14 cellular contexts compared by ENCODE assay signal in the genomic region with DNA sequence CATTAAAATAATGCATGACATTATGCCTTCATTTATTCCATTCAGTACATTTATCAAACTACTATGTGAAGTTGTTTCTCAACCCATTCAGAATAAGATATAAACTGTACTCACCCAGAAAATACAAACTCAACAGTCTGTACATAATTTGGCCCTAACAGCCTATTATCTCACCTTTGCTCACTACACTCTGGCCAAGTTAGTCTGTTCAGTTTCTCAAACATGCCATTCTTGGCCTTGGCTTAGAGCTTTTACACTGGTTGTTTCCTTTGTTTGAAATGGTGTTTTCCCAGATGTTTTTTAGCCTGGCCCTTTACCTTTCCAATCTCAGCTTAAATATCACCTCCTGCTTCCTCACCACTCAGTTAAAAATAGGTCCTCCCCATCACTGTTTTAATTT. TPM values are rescaled to one million over a fixed set of nuclear protein-coding genes. Genes with fewer than 3 reads are reported as not detected.
A peak's percentile ranks its signal among the peaks of the same experiment; 100 is the strongest.
DNase-seq lines count a peak whose midpoint lies in the region; ATAC-seq lines count a peak whose summit lies in the region.
"Had no signal": no experiment of that assay in that cellular context is flagged by ENCODE, and none has a peak within 500 bp of the region (broad histone marks: within the 10 kb centered on the region; RNA-seq: fewer than 3 reads in every experiment).

No MANE protein-coding gene starts in this region.

- peak overlapping the region; percentile 21 to 27 for H3K4me3 Mint-ChIP-seq in activated T-cell treated with anti-CD3 and anti-CD28 coated beads, Interleukin-2, amount 50 U/mL, for 72 hours
- H3K4me3 Mint-ChIP-seq in T-cell = peak overlapping the region; percentile 41 to 75 (median 49)
- peak overlapping the region; percentile 66 to 77 for H3K4me3 Mint-ChIP-seq in effector memory CD8-positive, alpha-beta T cell
- H3K4me3 Mint-ChIP-seq in stimulated activated naive CD8-positive, alpha-beta T cell treated with anti-CD3 and anti-CD28 coated beads, Interleukin-15, amount 100 ng/mL, for 72 hours = peak overlapping the region; percentile 17 to 43
- H3K4me3 Mint-ChIP-seq: brain, WTC11 had no signal

- peak overlapping the region; percentile 88 for H3K27ac Mint-ChIP-seq in activated T-cell treated with anti-CD3 and anti-CD28 coated beads, Interleukin-2, amount 50 U/mL, for 72 hours
- H3K27ac Mint-ChIP-seq in T-cell = peak overlapping the region; percentile 54 to 93
- H3K27ac Mint-ChIP-seq in effector memory CD8-positive, alpha-beta T cell = peak overlapping the region; percentile 93 to 98
- H3K27ac Mint-ChIP-seq in stimulated activated naive CD8-positive, alpha-beta T cell treated with anti-CD3 and anti-CD28 coated beads, Interleukin-15, amount 100 ng/mL, for 72 hours = peak overlapping the region in 1 of 2 donors; percentile 10

- H3K27me3 Mint-ChIP-seq in activated T-cell treated with anti-CD3 and anti-CD28 coated beads, Interleukin-2, amount 50 U/mL, for 72 hours (ENCODE audit: low read depth) = no peaks in the 10 kb centered on the region
- no peaks in the 10 kb centered on the region for H3K27me3 Mint-ChIP-seq in T-cell
- no peaks in the 10 kb centered on the region for H3K27me3 Mint-ChIP-seq in effector memory CD8-positive, alpha-beta T cell
- no peaks in the 10 kb centered on the region for H3K27me3 Mint-ChIP-seq in stimulated activated naive CD8-positive, alpha-beta T cell treated with anti-CD3 and anti-CD28 coated beads, Interleukin-15, amount 100 ng/mL, for 72 hours
- H3K27me3 Mint-ChIP-seq: brain had no signal

- ATAC-seq in activated T-cell treated with anti-CD3 and anti-CD28 coated beads, Interleukin-2, amount 50 U/mL, for 72 hours (replicated peaks in 1 of 2) = no peak
- no peak for ATAC-seq in T-cell (replicated peaks in 1 of 4)
- no peak for ATAC-seq in effector memory CD8-positive, alpha-beta T cell (replicated peaks)
- ATAC-seq in stimulated activated naive CD8-positive, alpha-beta T cell treated with anti-CD3 and anti-CD28 coated beads, Interleukin-15, amount 100 ng/mL, for 72 hours = no peak
- ATAC-seq in HG02840 (IDR thresholded peaks at IDR 0.05; ENCODE audit: low FRiP score, unreplicated experiment) = no peak
- no peak for ATAC-seq in GM18511 (IDR thresholded peaks at IDR 0.05; ENCODE audit: unreplicated experiment)
- ATAC-seq: PC-3, WTC11 had no signal

- POLR2A ChIA-PET in T-cell (lab: Charles Lee) = interaction anchor here (0.5 to 2.3 kb wide), 11 partner anchors 9 to 114 kb away, joined by 3 to 21 read pairs (median 4); no protein-coding TSS in a partner anchor

- CTCF ChIA-PET in T-cell (lab: Charles Lee) = interaction anchor here in 1 of 2 donors (0.6 to 1.6 kb wide), 3 partner anchors 11 to 105 kb away, joined by 3 to 5 read pairs (median 4); no protein-coding TSS in a partner anchor

- H3K4me1 Mint-ChIP-seq in activated T-cell treated with anti-CD3 and anti-CD28 coated beads, Interleukin-2, amount 50 U/mL, for 72 hours (ENCODE audit: low read depth) = peaks cover 92% of the 10 kb centered on the region
- H3K4me1 Mint-ChIP-seq in T-cell = peaks cover 86 to 95% (median 87%) of the 10 kb centered on the region in 3 donors
- peaks cover 53 to 74% of the 10 kb centered on the region in 2 donors for H3K4me1 Mint-ChIP-seq in effector memory CD8-positive, alpha-beta T cell (ENCODE audit: low read depth in 2 of 2)
- H3K4me1 Mint-ChIP-seq in stimulated activated naive CD8-positive, alpha-beta T cell treated with anti-CD3 and anti-CD28 coated beads, Interleukin-15, amount 100 ng/mL, for 72 hours = peaks cover 83% of the 10 kb centered on the region

- peaks cover 9 to 23% of the 10 kb centered on the region in 2 donors for H3K36me3 Mint-ChIP-seq in activated T-cell treated with anti-CD3 and anti-CD28 coated beads, Interleukin-2, amount 50 U/mL, for 72 hours (ENCODE audit: insufficient read depth in 2 of 2)
- peaks cover 27% of the 10 kb centered on the region for H3K36me3 Mint-ChIP-seq in T-cell
- peaks cover 62% of the 10 kb centered on the region for H3K36me3 Mint-ChIP-seq in effector memory CD8-positive, alpha-beta T cell (ENCODE audit: insufficient read depth)

- DNase-seq in activated T-cell treated with anti-CD3 and anti-CD28 coated beads, Interleukin-2, amount 50 U/mL, for 72 hours = no peak
- no peak for DNase-seq in activated T-cell treated with anti-CD3 and anti-CD28 coated beads, Interleukin-2, amount 50 U/mL, for 1 hour
- DNase-seq in T-cell (no peak), NCI-H345 (lab: John Stamatoyannopoulos, UW) (no peak)
- no peak for DNase-seq in effector memory CD8-positive, alpha-beta T cell
- no peak for DNase-seq in stimulated activated naive CD8-positive, alpha-beta T cell treated with anti-CD3 and anti-CD28 coated beads, Interleukin-15, amount 100 ng/mL, for 72 hours
- DNase-seq: NCI-H1694 treated with DMSO at 0.1 percent for 48 hours; NCI-H446 treated with DMSO at 0.1 percent for 48 hours; PC-3; stimulated activated naive CD4-positive, alpha-beta T cell had no signal

- H3K9me3 Mint-ChIP-seq in activated T-cell treated with anti-CD3 and anti-CD28 coated beads, Interleukin-2, amount 50 U/mL, for 72 hours = no peaks in the 10 kb centered on the region
- no peaks in the 10 kb centered on the region for H3K9me3 Mint-ChIP-seq in T-cell
- no peaks in the 10 kb centered on the region for H3K9me3 Mint-ChIP-seq in effector memory CD8-positive, alpha-beta T cell
- H3K9me3 Mint-ChIP-seq in stimulated activated naive CD8-positive, alpha-beta T cell treated with anti-CD3 and anti-CD28 coated beads, Interleukin-15, amount 100 ng/mL, for 72 hours = no peaks in the 10 kb centered on the region
- H3K9me3 Mint-ChIP-seq: brain had no signal

RNA-seq across cellular contexts. Expression of a gene that starts 13.6 kb away (rescaled TPM):
- 100 to 1,000 TPM; 147 to 151 TPM for total RNA-seq in activated T-cell treated with anti-CD3 and anti-CD28 coated beads, Interleukin-2, amount 50 U/mL, for 72 hours
- 100 to 1,000 TPM; 229 to 259 (median 238) TPM for total RNA-seq in T-cell
